In genomic region chr14:92850492-92850891, GRCh38 we compare ENCODE assay signal across 25 cellular contexts. TPM values are rescaled to one million over a fixed set of nuclear protein-coding genes. Genes with fewer than 3 reads are reported as not detected.
A peak's percentile ranks its signal among the peaks of the same experiment; 100 is the strongest.
DNase-seq lines count a peak whose midpoint lies in the region; ATAC-seq and TF ChIP-seq lines count a peak whose summit lies in the region.
"Had no signal": no experiment of that assay in that cellular context is flagged by ENCODE, and none has a peak within 500 bp of the region (broad histone marks: within the 10 kb centered on the region; RNA-seq: fewer than 3 reads in every experiment).

No MANE protein-coding gene starts in this region.

- TF ChIP-seq CTCF in body of pancreas (IDR thresholded peaks at IDR 0.05): no peak
- TF ChIP-seq CTCF in natural killer cell (IDR thresholded peaks at IDR 0.05): no peak

- intact Hi-C loops in body of pancreas (cut with DNase I): no loop called here
- intact Hi-C loops in natural killer cell (cut with micrococcal nuclease): no loop called here

- peak overlapping the region in 2 of 4 donors; percentile 34 to 76 for H3K4me3 Mint-ChIP-seq in CD4-positive, CD25-positive, alpha-beta regulatory T cell
- no peak overlapping the region for H3K4me3 Mint-ChIP-seq in natural killer cell
- H3K4me3 Mint-ChIP-seq: memory B cell; naive thymus-derived CD4-positive, alpha-beta T cell; stimulated activated naive B cell treated with anti-CD40 and anti-IgM and Interleukin-4, amounts not matched to agents 10 μg/mL and 1 μg/mL and 100 μg/mL, for 72 hours; WTC11 had no signal

- DNase-seq in CD4-positive, CD25-positive, alpha-beta regulatory T cell: no peak
- DNase-seq in LHCN-M2 (ENCODE audit: low read depth) (peak; percentile 49), body of pancreas (peak in 2 of 4 donors; percentile 7 to 19), mesenchymal stem cell (peak; percentile 26), natural killer cell (no peak), NCI-H748 treated with DMSO at 0.1 percent for 48 hours (lab: John Stamatoyannopoulos, UW) (no peak)
- DNase-seq: activated CD4-positive, alpha-beta T cell treated with anti-CD3 and anti-CD28 coated beads, Interleukin-2, amount 50 U/mL, for 4 hours; activated gamma-delta T cell treated with Interleukin-2 at 50 U/mL for 16 hours; AML-193; Caco-2; central memory CD4-positive, alpha-beta T cell; erythroblast; naive thymus-derived CD4-positive, alpha-beta T cell; NCI-H187; NCI-H2227 treated with DMSO at 0.1 percent for 48 hours; NCI-H82; PC-3; stimulated activated CD4-positive, alpha-beta T cell treated with anti-CD3 and anti-CD28 coated beads, Interleukin-2, amount 100 ng/mL, for 24 hours; stimulated activated naive B cell treated with anti-CD40 and anti-IgM and Interleukin-4, amounts not matched to agents 10 μg/mL and 1 μg/mL and 100 μg/mL, for 72 hours; tibial artery had no signal

- H2BK12ac ChIP-seq in mesenchymal stem cell (ENCODE audit: low read length in 2 of 2): no peak overlapping the region

- no peak overlapping the region for H4K8ac ChIP-seq in mesenchymal stem cell (ENCODE audit: low read length)

- H3K27me3 ChIP-seq in CD4-positive, CD25-positive, alpha-beta regulatory T cell (ENCODE audit: control insufficient read depth, insufficient read depth, low read length): no peaks in the 10 kb centered on the region
- no peaks in the 10 kb centered on the region for H3K27me3 ChIP-seq in body of pancreas
- H3K27me3 ChIP-seq in mesenchymal stem cell (ENCODE audit: control insufficient read depth in 1 of 2, insufficient read depth in 1 of 2, low read length in 2 of 2): peaks cover 0 to 5% of the 10 kb centered on the region in 2 experiments
- H3K27me3 ChIP-seq: tibial artery had no signal

- no peak overlapping the region for H4K91ac ChIP-seq in mesenchymal stem cell (ENCODE audit: low read length)

- peaks cover 46% of the 10 kb centered on the region for H3K4me1 ChIP-seq in CD4-positive, CD25-positive, alpha-beta regulatory T cell (ENCODE audit: control insufficient read depth, insufficient read depth, low read length, poor library complexity, severe bottlenecking)
- H3K4me1 ChIP-seq in body of pancreas (peaks cover 52% of the 10 kb centered on the region), mesenchymal stem cell (ENCODE audit: control insufficient read depth, insufficient read depth, low read depth, low read length) (no peaks in the 10 kb centered on the region)
- H3K4me1 ChIP-seq: Caco-2, tibial artery had no signal

- no peak overlapping the region for H2BK15ac ChIP-seq in mesenchymal stem cell (ENCODE audit: low read depth, poor library complexity, severe bottlenecking)

- no peak overlapping the region for H3K9ac ChIP-seq in mesenchymal stem cell (ENCODE audit: low read length)

- H2BK5ac ChIP-seq in mesenchymal stem cell (ENCODE audit: low read depth, low read length, poor library complexity, severe bottlenecking): no peak overlapping the region

- H2AFZ ChIP-seq in mesenchymal stem cell (ENCODE audit: low read depth, low read length): no peak overlapping the region

- no peak overlapping the region for H3K27ac ChIP-seq in CD4-positive, CD25-positive, alpha-beta regulatory T cell (ENCODE audit: insufficient read depth, low read length, poor library complexity, severe bottlenecking)
- H3K27ac ChIP-seq in body of pancreas: peak overlapping the region; percentile 49 to 57 (median 56)
- no peak overlapping the region for H3K27ac ChIP-seq in mesenchymal stem cell (ENCODE audit: low read length, poor library complexity, severe bottlenecking)
- H3K27ac ChIP-seq: SK-N-MC, tibial artery had no signal

- H3K9me3 Mint-ChIP-seq in CD4-positive, CD25-positive, alpha-beta regulatory T cell: peaks cover 0 to 17% (median 8%) of the 10 kb centered on the region in 7 donors
- H3K9me3 Mint-ChIP-seq in natural killer cell: peaks cover 0 to 2% of the 10 kb centered on the region in 2 donors

- no peaks in the 10 kb centered on the region for H3K79me1 ChIP-seq in mesenchymal stem cell (replicated peaks; ENCODE audit: low read length, poor library complexity, severe bottlenecking)

- H3K18ac ChIP-seq in mesenchymal stem cell (ENCODE audit: low read depth in 1 of 2, low read length in 2 of 2): no peak overlapping the region

- H3K27ac Mint-ChIP-seq in CD4-positive, CD25-positive, alpha-beta regulatory T cell: peak overlapping the region in 1 of 3 donors; percentile 87
- no peak overlapping the region for H3K27ac Mint-ChIP-seq in natural killer cell
- H3K27ac Mint-ChIP-seq: memory B cell; naive thymus-derived CD4-positive, alpha-beta T cell; stimulated activated naive B cell treated with anti-CD40 and anti-IgM and Interleukin-4, amounts not matched to agents 10 μg/mL and 1 μg/mL and 100 μg/mL, for 72 hours; WTC11 had no signal

- H3K4me2 ChIP-seq in mesenchymal stem cell (ENCODE audit: low read length, poor library complexity, severe bottlenecking): no peak overlapping the region

- H3K9me3 ChIP-seq in CD4-positive, CD25-positive, alpha-beta regulatory T cell (ENCODE audit: control insufficient read depth in 2 of 2, low read length in 2 of 2): no peaks in the 10 kb centered on the region
- H3K9me3 ChIP-seq in body of pancreas (no peaks in the 10 kb centered on the region), mesenchymal stem cell (ENCODE audit: control insufficient read depth, low read length) (no peaks in the 10 kb centered on the region)
- H3K9me3 ChIP-seq: Caco-2 had no signal

- peaks cover 20 to 64% (median 43%) of the 10 kb centered on the region in 4 donors for H3K4me1 Mint-ChIP-seq in CD4-positive, CD25-positive, alpha-beta regulatory T cell
- peaks cover 17 to 19% of the 10 kb centered on the region in 2 donors for H3K4me1 Mint-ChIP-seq in natural killer cell
- H3K4me1 Mint-ChIP-seq: WTC11 had no signal

- H3K23ac ChIP-seq in mesenchymal stem cell (ENCODE audit: low read length in 2 of 2): no peak overlapping the region

- no peaks in the 10 kb centered on the region for H3K36me3 ChIP-seq in CD4-positive, CD25-positive, alpha-beta regulatory T cell (ENCODE audit: control insufficient read depth, insufficient read depth, low read length)
- H3K36me3 ChIP-seq in body of pancreas (replicated peaks in 1 of 2; ENCODE audit: insufficient read depth in 1 of 2, low read depth in 2 of 2): no peaks in the 10 kb centered on the region
- H3K36me3 ChIP-seq in mesenchymal stem cell (ENCODE audit: control insufficient read depth in 1 of 2, insufficient read depth in 2 of 2, low read depth in 1 of 2, low read length in 2 of 2): no peaks in the 10 kb centered on the region
- H3K36me3 ChIP-seq: tibial artery had no signal

- TF ChIP-seq POLR2A in body of pancreas (IDR thresholded peaks at IDR 0.05): no peak

- no peak overlapping the region for H2AK5ac ChIP-seq in mesenchymal stem cell (ENCODE audit: low read length, severe bottlenecking)

- WGBS in body of pancreas, 2 donors: 77 to 94% methylated on average over 2 of the region's 2 CpGs
- 50% methylated on average over 2 of the region's 2 CpGs for WGBS in mesenchymal stem cell

- H3K27me3 Mint-ChIP-seq in CD4-positive, CD25-positive, alpha-beta regulatory T cell: peaks cover 14% of the 10 kb centered on the region
- peaks cover 11 to 27% of the 10 kb centered on the region in 2 donors for H3K27me3 Mint-ChIP-seq in natural killer cell (ENCODE audit: low read depth in 2 of 2)

- ATAC-seq in CD4-positive, CD25-positive, alpha-beta regulatory T cell (ENCODE audit: low read depth in 2 of 2): no peak
- ATAC-seq in body of pancreas (peak; percentile 45), HG03196 (IDR thresholded peaks at IDR 0.05; ENCODE audit: unreplicated experiment) (no peak), natural killer cell (no peak), GM21390 (IDR thresholded peaks at IDR 0.05; ENCODE audit: unreplicated experiment) (no peak)
- ATAC-seq: naive thymus-derived CD4-positive, alpha-beta T cell; PC-3; stimulated activated naive B cell treated with anti-CD40 and anti-IgM and Interleukin-4, amounts not matched to agents 10 μg/mL and 1 μg/mL and 100 μg/mL, for 72 hours; WTC11 had no signal

- H3K4ac ChIP-seq in mesenchymal stem cell (ENCODE audit: low read depth in 1 of 2, low read length in 2 of 2): no peak overlapping the region

- H3K4me3 ChIP-seq in CD4-positive, CD25-positive, alpha-beta regulatory T cell (ENCODE audit: low read depth, low read length): peak overlapping the region; percentile 22
- H3K4me3 ChIP-seq in body of pancreas (no peak overlapping the region), mesenchymal stem cell (ENCODE audit: insufficient read depth in 1 of 2, low read depth in 1 of 2, low read length in 2 of 2) (no peak overlapping the region)
- H3K4me3 ChIP-seq: SK-N-MC, tibial artery had no signal

- no peak overlapping the region for H2BK120ac ChIP-seq in mesenchymal stem cell (ENCODE audit: low read depth, low read length)

- peaks cover 11% of the 10 kb centered on the region for H3K36me3 Mint-ChIP-seq in CD4-positive, CD25-positive, alpha-beta regulatory T cell
- H3K36me3 Mint-ChIP-seq in natural killer cell: no peaks in the 10 kb centered on the region

- H3K14ac ChIP-seq in mesenchymal stem cell (ENCODE audit: low read length in 2 of 2): no peak overlapping the region

RNA-seq across cellular contexts. Expression of gene GOLGA5, which starts 56.4 kb away (rescaled TPM):
- 14.8 TPM for total RNA-seq in CD4-positive, CD25-positive, alpha-beta regulatory T cell
- 10 to 100 TPM; 18.5 to 23.7 (median 21.4) TPM for polyA plus RNA-seq in CD4-positive, CD25-positive, alpha-beta regulatory T cell
- total RNA-seq in LHCN-M2 (2014; rRNA removed) (33.7 and 40.6 TPM in 2 replicates), body of pancreas (10 to 100 TPM; 21.8 to 27.8 TPM), natural killer cell (10 to 100 TPM; 11.5 to 21.0 (median 17.1) TPM)
- 14.7 TPM for polyA plus RNA-seq in LHCN-M2 (2012)
- 54.0 TPM for polyA plus RNA-seq in mesenchymal stem cell (2013, experiment 1 of 2)
- polyA plus RNA-seq in mesenchymal stem cell (2013, experiment 2 of 2): 53.2 TPM

Comparison
In these comparisons a context has a peak if more than half of its experiments do, and no peak if none do; other contexts are left out.
1. DNase-seq: peak in LHCN-M2 (single experiment) and mesenchymal stem cell (single experiment); none in CD4-positive, CD25-positive, alpha-beta regulatory T cell (0 of 3), natural killer cell (single experiment) and NCI-H748 treated with DMSO at 0.1 percent for 48 hours (single experiment).
2. H3K27ac ChIP-seq: peak in body of pancreas (4 of 4); none in CD4-positive, CD25-positive, alpha-beta regulatory T cell (single experiment) and mesenchymal stem cell (single experiment).